Comparison of ENCODE assay signal across 23 cellular contexts in genomic region chr2:212114489-212114888, GRCh38.
"Had no signal": no experiment of that assay in that cellular context is flagged by ENCODE, and none has a peak within 500 bp of the region (broad histone marks: within the 10 kb centered on the region; RNA-seq: fewer than 3 reads in every experiment).

No MANE protein-coding gene starts in this region.

- H3K27me3 ChIP-seq: neutrophil, right atrium auricular region, right lobe of liver, stomach, testis, thyroid gland, transverse colon, uterus had no signal

- DNase-seq: hypothalamus; immature natural killer cell; kidney; left colon; left ventricle myocardium inferior; mammary epithelial cell; mesenchymal stem cell; naive thymus-derived CD8-positive, alpha-beta T cell; occipital lobe; right lobe of liver; stimulated activated CD4-positive, alpha-beta T cell treated with anti-CD3 and anti-CD28 coated beads, Interleukin-1b, Interleukin-23, amount 100 ng/mL, for 48 hours; stimulated activated CD4-positive, alpha-beta T cell treated with anti-CD3 and anti-CD28 coated beads, Interleukin-4, amount 100 ng/mL, for 1 hour; stimulated activated naive B cell treated with anti-CD40 and anti-IgM and Interleukin-4, amounts not matched to agents 10 μg/mL and 1 μg/mL and 100 μg/mL, for 72 hours; stimulated activated naive CD8-positive, alpha-beta T cell treated with anti-CD3 and anti-CD28 coated beads, Interleukin-15, Interleukin-2, amounts not matched to agents 100 U/mL and 50 U/mL, for 24 hours; stomach; testis; thyroid gland; transverse colon; uterus had no signal

- H3K9me3 ChIP-seq: left ventricle myocardium inferior, neutrophil, right atrium auricular region, right lobe of liver, stomach, testis, thyroid gland, transverse colon, uterus had no signal

- H3K4me3 ChIP-seq: left ventricle myocardium inferior, right atrium auricular region, right lobe of liver, smooth muscle cell, stomach, testis, thyroid gland, transverse colon, uterus had no signal

- H3K36me3 ChIP-seq: left ventricle myocardium inferior, neutrophil, right atrium auricular region, right lobe of liver, stomach, thyroid gland, transverse colon, uterus had no signal

- H3K27ac ChIP-seq: left ventricle myocardium inferior, neutrophil, parathyroid adenoma, right atrium auricular region, right lobe of liver, stomach, testis, thyroid gland, transverse colon, uterus had no signal

- ATAC-seq: left colon; naive thymus-derived CD8-positive, alpha-beta T cell; right lobe of liver; stimulated activated naive B cell treated with anti-CD40 and anti-IgM and Interleukin-4, amounts not matched to agents 10 μg/mL and 1 μg/mL and 100 μg/mL, for 72 hours; stimulated activated naive CD8-positive, alpha-beta T cell treated with anti-CD3 and anti-CD28 coated beads, Interleukin-15, Interleukin-2, amounts not matched to agents 100 U/mL and 50 U/mL, for 24 hours had no signal

- H3K9ac ChIP-seq: parathyroid adenoma had no signal

- H3K4me1 ChIP-seq: left ventricle myocardium inferior, parathyroid adenoma, right atrium auricular region, right lobe of liver, stomach, testis, transverse colon, uterus had no signal
